In genomic region chr19:33382006-33382405, GRCh38 we compare ENCODE assay signal across 1 cellular context.
TF ChIP-seq lines count a peak whose summit lies in the region.

No MANE protein-coding gene starts in this region.

TF ChIP-seq in WTC11, 78 proteins besides CTCF, POLR2A, EP300 and RAD21:
- TF ChIP-seq EMX1 (CRISPR knock-in tag; IDR thresholded peaks at IDR 0.05) (no peak), ZNF232 (CRISPR knock-in tag; IDR thresholded peaks at IDR 0.05) (no peak), MLX (CRISPR knock-in tag; IDR thresholded peaks at IDR 0.05) (no peak), ATF6 (CRISPR knock-in tag; IDR thresholded peaks at IDR 0.05) (no peak), RORB (CRISPR knock-in tag; IDR thresholded peaks at IDR 0.05) (no peak), CDX4 (CRISPR knock-in tag; IDR thresholded peaks at IDR 0.05; ENCODE audit: borderline replicate concordance) (no peak), SMAD4 (CRISPR knock-in tag; IDR thresholded peaks at IDR 0.05) (no peak), AFF4 (CRISPR knock-in tag; IDR thresholded peaks at IDR 0.05; ENCODE audit: borderline replicate concordance) (no peak), HMGA2 (CRISPR knock-in tag; IDR thresholded peaks at IDR 0.05) (no peak)
